12 cellular contexts compared by ENCODE assay signal in the genomic region with DNA sequence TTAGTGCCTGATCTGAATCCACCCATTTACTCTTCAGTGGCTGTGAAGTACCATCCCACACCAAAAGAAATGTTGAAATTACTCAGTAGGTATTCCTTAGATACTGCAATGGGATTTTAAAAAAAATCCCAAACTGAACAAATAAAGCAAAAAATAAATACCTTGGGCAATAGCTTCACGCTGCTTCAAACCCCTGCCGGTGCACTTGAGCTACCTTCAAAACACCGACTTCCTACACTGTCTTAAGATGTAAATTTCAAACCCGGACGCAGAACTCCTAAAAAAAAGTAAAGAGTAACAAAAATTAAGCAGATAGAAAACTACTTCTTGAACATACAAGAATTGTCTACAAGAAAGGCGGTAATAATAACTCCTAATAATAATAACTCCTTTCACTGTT. TPM values are rescaled to one million over a fixed set of nuclear protein-coding genes. Genes with fewer than 3 reads are reported as not detected.
DNase-seq lines count a peak whose midpoint lies in the region; ATAC-seq, FAIRE-seq and TF ChIP-seq lines count a peak whose summit lies in the region.
"Had no signal": no experiment of that assay in that cellular context is flagged by ENCODE, and none has a peak within 500 bp of the region (broad histone marks: within the 10 kb centered on the region; RNA-seq: fewer than 3 reads in every experiment).

No MANE protein-coding gene starts in this region.

- H3K9me3 ChIP-seq in MG63 (no peaks in the 10 kb centered on the region), osteoblast (ENCODE audit: low read depth, low read length) (no peaks in the 10 kb centered on the region), small intestine (ENCODE audit: control insufficient read depth, low read depth) (no peaks in the 10 kb centered on the region)

- H3K4me1 ChIP-seq in osteoblast (ENCODE audit: insufficient read depth, low read length) (peaks cover 6% of the 10 kb centered on the region), small intestine (ENCODE audit: control insufficient read depth in 2 of 2, insufficient read depth in 1 of 2, low read depth in 1 of 2, low read length in 1 of 2) (no peaks in the 10 kb centered on the region)

- WGBS in small intestine, 3 donors = 14 to 25% (median 24%) methylated on average over 6 of the region's 6 CpGs

- peak overlapping the region; percentile 99 for H3K4me2 ChIP-seq in osteoblast (ENCODE audit: insufficient read depth, low read length)

- no peak for FAIRE-seq in small intestine (lab: Jason Lieb, UNC)
- FAIRE-seq: G401.6 had no signal

- H3K79me2 ChIP-seq in osteoblast (ENCODE audit: insufficient read depth, low read length) = no peaks in the 10 kb centered on the region

- no peaks in the 10 kb centered on the region for H4K20me1 ChIP-seq in osteoblast (ENCODE audit: insufficient read depth, low read length)

- TF ChIP-seq CTCF in BJ (IDR thresholded peaks at IDR 0.05; ENCODE audit: insufficient read depth, low read depth, low read length) (0 out of 2 replicates have a peak, but pooled peaks have one; percentile 2), fibroblast of mammary gland (conservative IDR thresholded peaks at IDR 0.05; ENCODE audit: control insufficient read depth, insufficient read depth, low read depth, low read length) (no peak), osteoblast (IDR thresholded peaks at IDR 0.05; ENCODE audit: extremely low read depth, low read depth, low read length) (no peak)

- DNase-seq in BJ (ENCODE audit: low read depth) = no peak
- no peak for DNase-seq in MG63
- DNase-seq in fibroblast of mammary gland (ENCODE audit: low read depth) = peak; percentile 28
- no peak for DNase-seq in osteoblast (ENCODE audit: insufficient read length, low spot score, missing footprints)
- DNase-seq in small intestine = no peak
- no peak for DNase-seq in D341Med (ENCODE audit: low spot score)
- DNase-seq: activated CD4-positive, alpha-beta T cell treated with anti-CD3 and anti-CD28 coated beads, Interleukin-2, amount 50 U/mL, for 4 hours; NCI-H748 treated with DMSO at 0.1 percent for 48 hours had no signal

- peak overlapping the region; percentile 91 for H2AFZ ChIP-seq in osteoblast (ENCODE audit: low read length)

- CTCF ChIA-PET in BJ (lab: Yijun Ruan, JAX) = interaction anchor here (0.9 to 2.1 kb wide), 4 partner anchors 15 to 168 kb away, joined by 3 to 9 read pairs (median 4); no protein-coding TSS in a partner anchor

- H3K27me3 ChIP-seq in BJ (ENCODE audit: control insufficient read depth, insufficient read depth, low read length) = no peaks in the 10 kb centered on the region
- peaks cover 27% of the 10 kb centered on the region for H3K27me3 ChIP-seq in MG63
- H3K27me3 ChIP-seq in osteoblast (ENCODE audit: insufficient read depth, low read length) = peaks cover 38% of the 10 kb centered on the region
- H3K27me3 ChIP-seq in small intestine (ENCODE audit: control insufficient read depth in 2 of 2, insufficient read depth in 2 of 2, low read length in 2 of 2) = peaks cover 0 to 16% of the 10 kb centered on the region in 2 donors

- H3K27ac ChIP-seq in osteoblast (ENCODE audit: low read depth, low read length) (no peak overlapping the region), small intestine (ENCODE audit: low read depth in 1 of 2, low read length in 1 of 2) (no peak overlapping the region)
- H3K27ac ChIP-seq: HL-60 had no signal

- POLR2A ChIA-PET in BJ (lab: Charles Lee) = interaction anchor here (0.6 kb wide), 1 partner anchor 30 kb away, joined by 3 read pairs; no protein-coding TSS in a partner anchor

- no peak for ATAC-seq in HG03432 (IDR thresholded peaks at IDR 0.05; ENCODE audit: unreplicated experiment)
- ATAC-seq in GM21390 (IDR thresholded peaks at IDR 0.05; ENCODE audit: unreplicated experiment) = no peak

- H3K4me3 ChIP-seq in BJ (ENCODE audit: low read depth, low read length) (peak overlapping the region; percentile 51), MG63 (peak overlapping the region; percentile 32), fibroblast of mammary gland (ENCODE audit: control insufficient read depth, low read depth, low read length) (peak overlapping the region; percentile 61), osteoblast (ENCODE audit: insufficient read depth, low read length) (peak overlapping the region; percentile 73), small intestine (ENCODE audit: low read depth in 1 of 2, low read length in 2 of 2) (no peak overlapping the region)

- H3K36me3 ChIP-seq in BJ (ENCODE audit: control insufficient read depth, insufficient read depth, low read length) (no peaks in the 10 kb centered on the region), MG63 (no peaks in the 10 kb centered on the region), osteoblast (ENCODE audit: insufficient read depth, low read length) (no peaks in the 10 kb centered on the region), small intestine (ENCODE audit: control insufficient read depth in 2 of 2, insufficient read depth in 2 of 2, low read length in 2 of 2) (no peaks in the 10 kb centered on the region)

RNA-seq across cellular contexts. Expression of gene ABCC9, which starts 0.7 kb away (rescaled TPM):
- 5.9 and 9.4 TPM in 2 replicates for polyA plus RNA-seq in BJ (2011; rRNA removed)
- polyA minus RNA-seq in BJ (2011; rRNA and poly(A)+ RNA removed) = 8.6 and 9.2 TPM in 2 replicates
- total RNA-seq in MG63 (2014; rRNA removed; shearing (Covaris generic); ENCODE audit: low replicate concordance) = not detected in 2 replicates
- total RNA-seq in osteoblast = 14.5 and 28.3 TPM in 2 replicates
- polyA plus RNA-seq in small intestine = 1 to 10 TPM in 1 of 3 donors, under 1 TPM in 1, not detected in 1; under 0.01 to 2.5 TPM

Comparison
In these comparisons a context has a peak if more than half of its experiments do, and no peak if none do; other contexts are left out.
1. H3K4me3 ChIP-seq: peak in BJ (single experiment), MG63 (single experiment), fibroblast of mammary gland (single experiment) and osteoblast (single experiment); none in small intestine (0 of 2).
2. RNA of gene ABCC9, which starts 0.7 kb away (total RNA-seq): 14.5 to 28.3 TPM in osteoblast; not detected in MG63; every median in the first group is over 10 times any median in the second.